In the genomic region with DNA sequence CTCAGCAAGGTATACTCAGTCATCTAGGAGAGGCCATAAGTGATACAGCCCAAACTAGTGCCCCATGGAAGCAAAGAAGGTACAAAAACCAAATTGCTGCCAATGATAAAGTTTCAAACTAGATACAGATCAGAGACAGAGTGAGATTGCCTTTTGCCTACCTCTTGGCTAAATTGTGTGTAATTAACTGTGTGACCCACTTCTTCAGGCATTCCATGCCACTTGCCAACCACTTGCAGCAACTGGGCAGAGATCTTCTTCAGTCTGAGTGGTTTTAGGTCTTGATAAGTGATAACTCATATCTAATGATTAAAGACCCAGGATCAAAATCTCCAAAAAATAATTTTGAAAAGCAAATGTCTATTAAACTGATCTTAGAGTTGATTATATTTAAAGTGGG, we compare ENCODE assay signal across 1 cellular context.
TF ChIP-seq lines count a peak whose summit lies in the region.

No MANE protein-coding gene starts in this region.

TF ChIP-seq in SK-N-SH treated with all-trans-retinoic acid at 6 μM for 48 hours, 23 proteins besides CTCF, POLR2A, EP300 and RAD21 (continued from another document):
- no peak for TF ChIP-seq TSHZ2 (CRISPR knock-in tag; IDR thresholded peaks at IDR 0.05)
- TF ChIP-seq ZFP3 (CRISPR knock-in tag; IDR thresholded peaks at IDR 0.05): no peak
- no peak for TF ChIP-seq PATZ1 (CRISPR knock-in tag; IDR thresholded peaks at IDR 0.05; ENCODE audit: borderline replicate concordance)
- TF ChIP-seq ARNTL (CRISPR knock-in tag; IDR thresholded peaks at IDR 0.05; ENCODE audit: borderline replicate concordance, low read depth): no peak
- TF ChIP-seq ZNF565 (CRISPR knock-in tag; conservative IDR thresholded peaks at IDR 0.05; ENCODE audit: low read depth): no peak
- TF ChIP-seq CSDC2 (CRISPR knock-in tag; IDR thresholded peaks at IDR 0.05): no peak
- TF ChIP-seq, protein P1, sequence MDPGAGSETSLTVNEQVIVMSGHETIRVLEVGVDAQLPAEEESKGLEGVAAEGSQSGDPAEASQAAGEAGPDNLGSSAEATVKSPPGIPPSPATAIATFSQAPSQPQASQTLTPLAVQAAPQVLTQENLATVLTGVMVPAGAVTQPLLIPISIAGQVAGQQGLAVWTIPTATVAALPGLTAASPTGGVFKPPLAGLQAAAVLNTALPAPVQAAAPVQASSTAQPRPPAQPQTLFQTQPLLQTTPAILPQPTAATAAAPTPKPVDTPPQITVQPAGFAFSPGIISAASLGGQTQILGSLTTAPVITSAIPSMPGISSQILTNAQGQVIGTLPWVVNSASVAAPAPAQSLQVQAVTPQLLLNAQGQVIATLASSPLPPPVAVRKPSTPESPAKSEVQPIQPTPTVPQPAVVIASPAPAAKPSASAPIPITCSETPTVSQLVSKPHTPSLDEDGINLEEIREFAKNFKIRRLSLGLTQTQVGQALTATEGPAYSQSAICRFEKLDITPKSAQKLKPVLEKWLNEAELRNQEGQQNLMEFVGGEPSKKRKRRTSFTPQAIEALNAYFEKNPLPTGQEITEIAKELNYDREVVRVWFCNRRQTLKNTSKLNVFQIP (CRISPR knock-in tag; IDR thresholded peaks at IDR 0.05; ENCODE audit: borderline replicate concordance, low read depth): no peak
- TF ChIP-seq, protein P2, sequence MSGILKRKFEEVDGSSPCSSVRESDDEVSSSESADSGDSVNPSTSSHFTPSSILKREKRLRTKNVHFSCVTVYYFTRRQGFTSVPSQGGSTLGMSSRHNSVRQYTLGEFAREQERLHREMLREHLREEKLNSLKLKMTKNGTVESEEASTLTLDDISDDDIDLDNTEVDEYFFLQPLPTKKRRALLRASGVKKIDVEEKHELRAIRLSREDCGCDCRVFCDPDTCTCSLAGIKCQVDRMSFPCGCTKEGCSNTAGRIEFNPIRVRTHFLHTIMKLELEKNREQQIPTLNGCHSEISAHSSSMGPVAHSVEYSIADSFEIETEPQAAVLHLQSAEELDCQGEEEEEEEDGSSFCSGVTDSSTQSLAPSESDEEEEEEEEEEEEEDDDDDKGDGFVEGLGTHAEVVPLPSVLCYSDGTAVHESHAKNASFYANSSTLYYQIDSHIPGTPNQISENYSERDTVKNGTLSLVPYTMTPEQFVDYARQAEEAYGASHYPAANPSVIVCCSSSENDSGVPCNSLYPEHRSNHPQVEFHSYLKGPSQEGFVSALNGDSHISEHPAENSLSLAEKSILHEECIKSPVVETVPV (CRISPR knock-in tag; IDR thresholded peaks at IDR 0.05): no peak
- TF ChIP-seq RARB (CRISPR knock-in tag; IDR thresholded peaks at IDR 0.05): no peak
- TF ChIP-seq ZC3H10 (CRISPR knock-in tag; IDR thresholded peaks at IDR 0.05): no peak
- TF ChIP-seq ESRRG (CRISPR knock-in tag; IDR thresholded peaks at IDR 0.05): no peak
- TF ChIP-seq ZNF8 (CRISPR knock-in tag; IDR thresholded peaks at IDR 0.05): no peak
- TF ChIP-seq SNAI2 (CRISPR knock-in tag; IDR thresholded peaks at IDR 0.05): no peak
